ENCODE assay signal across 29 cellular contexts in the genomic region with DNA sequence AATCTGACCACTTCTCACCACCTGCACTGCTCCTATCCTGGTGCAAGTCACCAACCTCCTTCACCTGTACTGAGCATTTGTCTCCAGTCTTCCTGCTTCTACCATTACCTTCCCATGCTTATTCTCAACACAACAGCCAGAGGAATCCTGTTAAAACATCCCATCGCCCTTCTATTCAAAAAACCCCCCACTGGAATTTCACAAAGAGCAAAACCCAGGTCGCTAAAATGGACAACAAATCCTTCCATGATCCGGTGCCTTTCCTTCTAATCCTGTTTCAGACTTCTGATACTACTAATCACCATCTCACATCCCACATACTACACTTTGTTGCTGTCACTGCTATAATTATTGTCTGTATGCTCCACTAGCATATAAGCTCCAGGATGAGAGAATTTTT.
"Had no signal": no experiment of that assay in that cellular context is flagged by ENCODE, and none has a peak within 500 bp of the region (broad histone marks: within the 10 kb centered on the region; RNA-seq: fewer than 3 reads in every experiment).

No MANE protein-coding gene starts in this region.

- DNase-seq: stimulated activated CD4-positive, alpha-beta T cell treated with anti-CD3 and anti-CD28 coated beads, Interleukin-2, amount 100 ng/mL, for 48 hours; stimulated activated CD4-positive, alpha-beta T cell treated with anti-CD3 and anti-CD28 coated beads, Interleukin-4, amount 100 ng/mL, for 1 hour; stimulated activated CD4-positive, alpha-beta T cell treated with anti-CD3 and anti-CD28 coated beads, Interleukin-4, amount 100 ng/mL, for 24 hours; stimulated activated CD4-positive, alpha-beta T cell treated with anti-CD3 and anti-CD28 coated beads, Interleukin-4, amount 100 ng/mL, for 4 hours; stimulated activated CD8-positive, alpha-beta memory T cell treated with anti-CD3 and anti-CD28 coated beads, Interleukin-4, amount 100 ng/mL, for 48 hours; stimulated activated naive B cell treated with anti-CD40 and anti-IgM and Interleukin-4, amounts not matched to agents 10 μg/mL and 1 μg/mL and 100 μg/mL, for 72 hours; stimulated activated naive CD4-positive, alpha-beta T cell; stimulated activated naive CD4-positive, alpha-beta T cell treated with Interleukin-2 at 50 U/mL for 16 hours; stimulated activated naive CD8-positive, alpha-beta T cell treated with anti-CD3 and anti-CD28 coated beads, Interleukin-15, amount 100 ng/mL, for 72 hours; stimulated activated naive CD8-positive, alpha-beta T cell treated with anti-CD3 and anti-CD28 coated beads, Interleukin-15, Interleukin-2, amounts not matched to agents 100 U/mL and 50 U/mL, for 24 hours; stomach; substantia nigra; testis; thyroid gland; tibial artery; transverse colon; trophoblast cell; upper lobe of left lung; upper lobe of right lung; uterus had no signal

- H3K27me3 ChIP-seq: stomach, suprapubic skin, testis, thyroid gland, tibial artery, tibial nerve, transverse colon, upper lobe of left lung, upper lobe of right lung, uterus, vagina had no signal

- H3K4me1 Mint-ChIP-seq: stimulated activated effector memory CD8-positive, alpha-beta T cell treated with anti-CD3 and anti-CD28 coated beads, Interleukin-12 subunit alpha, Interleukin-12 subunit beta, amount 100 ng/mL, for 72 hours; stimulated activated memory B cell treated with anti-CD40 and anti-IgM and Interleukin-4, amounts not matched to agents 10 μg/mL and 1 μg/mL and 100 μg/mL, for 72 hours; stimulated activated naive B cell treated with anti-CD40 and anti-IgM and Interleukin-4, amounts not matched to agents 10 μg/mL and 1 μg/mL and 100 μg/mL, for 72 hours; stimulated activated naive CD8-positive, alpha-beta T cell treated with anti-CD3 and anti-CD28 coated beads, Interleukin-15, amount 100 ng/mL, for 72 hours had no signal

- H3K9me3 Mint-ChIP-seq: stimulated activated effector memory CD8-positive, alpha-beta T cell treated with anti-CD3 and anti-CD28 coated beads, Interleukin-12 subunit alpha, Interleukin-12 subunit beta, amount 100 ng/mL, for 72 hours; stimulated activated memory B cell treated with anti-CD40 and anti-IgM and Interleukin-4, amounts not matched to agents 10 μg/mL and 1 μg/mL and 100 μg/mL, for 72 hours; stimulated activated naive B cell treated with anti-CD40 and anti-IgM and Interleukin-4, amounts not matched to agents 10 μg/mL and 1 μg/mL and 100 μg/mL, for 72 hours; stimulated activated naive CD8-positive, alpha-beta T cell treated with anti-CD3 and anti-CD28 coated beads, Interleukin-15, amount 100 ng/mL, for 72 hours; stimulated activated naive CD8-positive, alpha-beta T cell treated with anti-CD3 and anti-CD28 coated beads, Interleukin-15, Interleukin-2, amounts not matched to agents 100 ng/mL and 50 ng/mL, for 24 hours; type B pancreatic cell had no signal

- H3K27me3 Mint-ChIP-seq: stimulated activated memory B cell treated with anti-CD40 and anti-IgM and Interleukin-4, amounts not matched to agents 10 μg/mL and 1 μg/mL and 100 μg/mL, for 72 hours; type B pancreatic cell had no signal

- H3K27ac Mint-ChIP-seq: stimulated activated effector memory CD8-positive, alpha-beta T cell treated with anti-CD3 and anti-CD28 coated beads, Interleukin-12 subunit alpha, Interleukin-12 subunit beta, amount 100 ng/mL, for 72 hours; stimulated activated memory B cell treated with anti-CD40 and anti-IgM and Interleukin-4, amounts not matched to agents 10 μg/mL and 1 μg/mL and 100 μg/mL, for 72 hours; stimulated activated naive B cell treated with anti-CD40 and anti-IgM and Interleukin-4, amounts not matched to agents 10 μg/mL and 1 μg/mL and 100 μg/mL, for 72 hours; stimulated activated naive CD8-positive, alpha-beta T cell treated with anti-CD3 and anti-CD28 coated beads, Interleukin-15, amount 100 ng/mL, for 72 hours; stimulated activated naive CD8-positive, alpha-beta T cell treated with anti-CD3 and anti-CD28 coated beads, Interleukin-15, Interleukin-2, amounts not matched to agents 100 ng/mL and 50 ng/mL, for 24 hours; type B pancreatic cell had no signal

- H3K36me3 Mint-ChIP-seq: stimulated activated effector memory CD8-positive, alpha-beta T cell treated with anti-CD3 and anti-CD28 coated beads, Interleukin-12 subunit alpha, Interleukin-12 subunit beta, amount 100 ng/mL, for 72 hours; stimulated activated memory B cell treated with anti-CD40 and anti-IgM and Interleukin-4, amounts not matched to agents 10 μg/mL and 1 μg/mL and 100 μg/mL, for 72 hours; stimulated activated naive B cell treated with anti-CD40 and anti-IgM and Interleukin-4, amounts not matched to agents 10 μg/mL and 1 μg/mL and 100 μg/mL, for 72 hours; type B pancreatic cell had no signal

- FAIRE-seq: urothelium cell line had no signal

- H3K4me1 ChIP-seq: stomach, suprapubic skin, testis, thyroid gland, tibial artery, tibial nerve, transverse colon, upper lobe of left lung, upper lobe of right lung, uterus, vagina had no signal

- H3K36me3 ChIP-seq: stomach, suprapubic skin, thoracic aorta, thyroid gland, tibial artery, tibial nerve, transverse colon, upper lobe of left lung, upper lobe of right lung, uterus, vagina had no signal

- H3K27ac ChIP-seq: stomach, suprapubic skin, testis, thoracic aorta, thyroid gland, tibial artery, tibial nerve, transverse colon, upper lobe of left lung, upper lobe of right lung, uterus, vagina had no signal

- H3K4me3 Mint-ChIP-seq: stimulated activated effector memory CD8-positive, alpha-beta T cell treated with anti-CD3 and anti-CD28 coated beads, Interleukin-12 subunit alpha, Interleukin-12 subunit beta, amount 100 ng/mL, for 72 hours; stimulated activated memory B cell treated with anti-CD40 and anti-IgM and Interleukin-4, amounts not matched to agents 10 μg/mL and 1 μg/mL and 100 μg/mL, for 72 hours; stimulated activated naive B cell treated with anti-CD40 and anti-IgM and Interleukin-4, amounts not matched to agents 10 μg/mL and 1 μg/mL and 100 μg/mL, for 72 hours; stimulated activated naive CD8-positive, alpha-beta T cell treated with anti-CD3 and anti-CD28 coated beads, Interleukin-15, amount 100 ng/mL, for 72 hours; stimulated activated naive CD8-positive, alpha-beta T cell treated with anti-CD3 and anti-CD28 coated beads, Interleukin-15, Interleukin-2, amounts not matched to agents 100 ng/mL and 50 ng/mL, for 24 hours; type B pancreatic cell had no signal

- H3K9me3 ChIP-seq: stomach, suprapubic skin, testis, thoracic aorta, thyroid gland, tibial artery, tibial nerve, transverse colon, upper lobe of left lung, upper lobe of right lung, uterus, vagina had no signal

- H3K4me3 ChIP-seq: stomach, suprapubic skin, testis, thoracic aorta, thyroid gland, tibial artery, tibial nerve, transverse colon, upper lobe of left lung, upper lobe of right lung, uterus, vagina had no signal
